In genomic region chr11:74397531-74398243, GRCh38 we compare ENCODE assay signal across 8 cellular contexts. TPM values are rescaled to one million over a fixed set of nuclear protein-coding genes. Genes with fewer than 3 reads are reported as not detected.
DNase-seq lines count a peak whose midpoint lies in the region; ATAC-seq and TF ChIP-seq lines count a peak whose summit lies in the region.

No MANE protein-coding gene starts in this region.

- TF ChIP-seq EP300 in suprapubic skin (IDR thresholded peaks at IDR 0.05), result no peak

- H3K27ac ChIP-seq in suprapubic skin, result peak overlapping the region; percentile 87

- no peaks in the 10 kb centered on the region for H3K36me3 ChIP-seq in endocrine pancreas (ENCODE audit: control insufficient read depth, insufficient read depth, low read length)
- no peaks in the 10 kb centered on the region for H3K36me3 ChIP-seq in mucosa of descending colon (ENCODE audit: low read depth)
- no peaks in the 10 kb centered on the region for H3K36me3 ChIP-seq in suprapubic skin

- H3K4me3 ChIP-seq in endocrine pancreas (ENCODE audit: control insufficient read depth, insufficient read depth, low read length), result peak overlapping the region; percentile 81
- peak overlapping the region; percentile 76 for H3K4me3 ChIP-seq in mucosa of descending colon
- peak overlapping the region; percentile 93 for H3K4me3 ChIP-seq in suprapubic skin

- DNase-seq in EH (ENCODE audit: low read depth) (peak; percentile 32), NCI-H226 (peak; percentile 3), mucosa of descending colon (peak; percentile 70 to 81 (median 78)), suprapubic skin (ENCODE audit: low spot score in 2 of 2) (no peak)
- peak; percentile 7 for DNase-seq in activated CD4-positive, CD25-positive, alpha-beta regulatory T cell treated with anti-CD3 and anti-CD28 coated beads, Interleukin-2, amount 50 U/mL, for 16 hours (ENCODE audit: low read depth, low spot score)

- no peaks in the 10 kb centered on the region for H3K4me1 ChIP-seq in endocrine pancreas (ENCODE audit: control insufficient read depth, insufficient read depth, low read length)
- peaks cover 7% of the 10 kb centered on the region for H3K4me1 ChIP-seq in mucosa of descending colon (ENCODE audit: low read depth)
- peaks cover 18% of the 10 kb centered on the region for H3K4me1 ChIP-seq in suprapubic skin

- ATAC-seq in HG02642 (IDR thresholded peaks at IDR 0.05; ENCODE audit: poor library complexity, unreplicated experiment) (peak; percentile 21), mucosa of descending colon (peak; percentile 73), GM19455 (IDR thresholded peaks at IDR 0.05; ENCODE audit: unreplicated experiment) (no peak)

- no peaks in the 10 kb centered on the region for H3K27me3 ChIP-seq in endocrine pancreas (ENCODE audit: control insufficient read depth, insufficient read depth, low read length)
- H3K27me3 ChIP-seq in suprapubic skin, result no peaks in the 10 kb centered on the region

- WGBS in suprapubic skin, result 1% methylated on average over 16 of the region's 34 CpGs

- H3K9ac ChIP-seq in endocrine pancreas (ENCODE audit: control insufficient read depth, insufficient read depth, low read length), result peak overlapping the region; percentile 69

- H3K9me3 ChIP-seq in endocrine pancreas (ENCODE audit: control insufficient read depth, low read length) (no peaks in the 10 kb centered on the region), mucosa of descending colon (no peaks in the 10 kb centered on the region), suprapubic skin (no peaks in the 10 kb centered on the region)

- intact Hi-C loops in mucosa of descending colon (cut with DNase I, micrococcal nuclease), result no loop called here

- no peak for TF ChIP-seq POLR2A in suprapubic skin (IDR thresholded peaks at IDR 0.05)

- no peak for TF ChIP-seq CTCF in mucosa of descending colon (IDR thresholded peaks at IDR 0.05)
- TF ChIP-seq CTCF in suprapubic skin (IDR thresholded peaks at IDR 0.05), result no peak

RNA-seq across cellular contexts. Expression of gene PGM2L1, which starts 0.5 kb away (rescaled TPM):
- total RNA-seq in mucosa of descending colon, result 10 to 100 TPM in 2 of 3 donors, 1 to 10 TPM in 1; 8.3 to 12.2 (median 12.0) TPM
- total RNA-seq in suprapubic skin, result 1 to 10 TPM in 3 of 4 donors, under 1 TPM in 1; 0.91 to 3.9 (median 2.0) TPM

Comparison
In these comparisons a context has a peak if more than half of its experiments do, and no peak if none do; other contexts are left out.
1. DNase-seq: peak in EH (single experiment), NCI-H226 (single experiment), activated CD4-positive, CD25-positive, alpha-beta regulatory T cell treated with anti-CD3 and anti-CD28 coated beads, Interleukin-2, amount 50 U/mL, for 16 hours (single experiment) and mucosa of descending colon (3 of 3); none in suprapubic skin (0 of 2).
2. Peak in every context shown above with its lines, with median percentiles within 50 percentile points of each other: H3K4me3 ChIP-seq.